In genomic region chr2:233542507-233542906, GRCh38 we compare ENCODE assay signal across 1 cellular context.
A peak's percentile ranks its signal among the peaks of the same experiment; 100 is the strongest.
TF ChIP-seq lines count a peak whose summit lies in the region.

No MANE protein-coding gene starts in this region.

TF ChIP-seq in HepG2, 621 proteins besides CTCF, POLR2A, EP300 and RAD21 (continued from another document):
- TF ChIP-seq, protein P1, sequence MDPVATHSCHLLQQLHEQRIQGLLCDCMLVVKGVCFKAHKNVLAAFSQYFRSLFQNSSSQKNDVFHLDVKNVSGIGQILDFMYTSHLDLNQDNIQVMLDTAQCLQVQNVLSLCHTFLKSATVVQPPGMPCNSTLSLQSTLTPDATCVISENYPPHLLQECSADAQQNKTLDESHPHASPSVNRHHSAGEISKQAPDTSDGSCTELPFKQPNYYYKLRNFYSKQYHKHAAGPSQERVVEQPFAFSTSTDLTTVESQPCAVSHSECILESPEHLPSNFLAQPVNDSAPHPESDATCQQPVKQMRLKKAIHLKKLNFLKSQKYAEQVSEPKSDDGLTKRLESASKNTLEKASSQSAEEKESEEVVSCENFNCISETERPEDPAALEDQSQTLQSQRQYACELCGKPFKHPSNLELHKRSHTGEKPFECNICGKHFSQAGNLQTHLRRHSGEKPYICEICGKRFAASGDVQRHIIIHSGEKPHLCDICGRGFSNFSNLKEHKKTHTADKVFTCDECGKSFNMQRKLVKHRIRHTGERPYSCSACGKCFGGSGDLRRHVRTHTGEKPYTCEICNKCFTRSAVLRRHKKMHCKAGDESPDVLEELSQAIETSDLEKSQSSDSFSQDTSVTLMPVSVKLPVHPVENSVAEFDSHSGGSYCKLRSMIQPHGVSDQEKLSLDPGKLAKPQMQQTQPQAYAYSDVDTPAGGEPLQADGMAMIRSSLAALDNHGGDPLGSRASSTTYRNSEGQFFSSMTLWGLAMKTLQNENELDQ (CRISPR knock-in tag; IDR thresholded peaks at IDR 0.05; ENCODE audit: borderline replicate concordance): no peak
- no peak for TF ChIP-seq ZFP41 (CRISPR knock-in tag; IDR thresholded peaks at IDR 0.05; ENCODE audit: borderline replicate concordance)
- TF ChIP-seq, protein P2, sequence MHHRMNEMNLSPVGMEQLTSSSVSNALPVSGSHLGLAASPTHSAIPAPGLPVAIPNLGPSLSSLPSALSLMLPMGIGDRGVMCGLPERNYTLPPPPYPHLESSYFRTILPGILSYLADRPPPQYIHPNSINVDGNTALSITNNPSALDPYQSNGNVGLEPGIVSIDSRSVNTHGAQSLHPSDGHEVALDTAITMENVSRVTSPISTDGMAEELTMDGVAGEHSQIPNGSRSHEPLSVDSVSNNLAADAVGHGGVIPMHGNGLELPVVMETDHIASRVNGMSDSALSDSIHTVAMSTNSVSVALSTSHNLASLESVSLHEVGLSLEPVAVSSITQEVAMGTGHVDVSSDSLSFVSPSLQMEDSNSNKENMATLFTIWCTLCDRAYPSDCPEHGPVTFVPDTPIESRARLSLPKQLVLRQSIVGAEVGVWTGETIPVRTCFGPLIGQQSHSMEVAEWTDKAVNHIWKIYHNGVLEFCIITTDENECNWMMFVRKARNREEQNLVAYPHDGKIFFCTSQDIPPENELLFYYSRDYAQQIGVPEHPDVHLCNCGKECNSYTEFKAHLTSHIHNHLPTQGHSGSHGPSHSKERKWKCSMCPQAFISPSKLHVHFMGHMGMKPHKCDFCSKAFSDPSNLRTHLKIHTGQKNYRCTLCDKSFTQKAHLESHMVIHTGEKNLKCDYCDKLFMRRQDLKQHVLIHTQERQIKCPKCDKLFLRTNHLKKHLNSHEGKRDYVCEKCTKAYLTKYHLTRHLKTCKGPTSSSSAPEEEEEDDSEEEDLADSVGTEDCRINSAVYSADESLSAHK (CRISPR knock-in tag; IDR thresholded peaks at IDR 0.05; ENCODE audit: borderline replicate concordance): no peak
- TF ChIP-seq NR2F6 (IDR thresholded peaks at IDR 0.05): 0 out of 2 replicates have a peak, but pooled peaks have one; percentile 19
- TF ChIP-seq NR2F6 (CRISPR knock-in tag; IDR thresholded peaks at IDR 0.05): no peak
- no peak for TF ChIP-seq ZSCAN21 (CRISPR knock-in tag; IDR thresholded peaks at IDR 0.05; ENCODE audit: borderline replicate concordance)
- TF ChIP-seq CEBPG (CRISPR knock-in tag; IDR thresholded peaks at IDR 0.05): peak; percentile 29; the same call in 1 of the 2 replicates
- TF ChIP-seq ZNF121 (CRISPR knock-in tag; IDR thresholded peaks at IDR 0.05): no peak
TF ChIP-seq in HepG2: peak in this region for 4.
